ENCODE assay signal across 1 cellular context in the genomic region with DNA sequence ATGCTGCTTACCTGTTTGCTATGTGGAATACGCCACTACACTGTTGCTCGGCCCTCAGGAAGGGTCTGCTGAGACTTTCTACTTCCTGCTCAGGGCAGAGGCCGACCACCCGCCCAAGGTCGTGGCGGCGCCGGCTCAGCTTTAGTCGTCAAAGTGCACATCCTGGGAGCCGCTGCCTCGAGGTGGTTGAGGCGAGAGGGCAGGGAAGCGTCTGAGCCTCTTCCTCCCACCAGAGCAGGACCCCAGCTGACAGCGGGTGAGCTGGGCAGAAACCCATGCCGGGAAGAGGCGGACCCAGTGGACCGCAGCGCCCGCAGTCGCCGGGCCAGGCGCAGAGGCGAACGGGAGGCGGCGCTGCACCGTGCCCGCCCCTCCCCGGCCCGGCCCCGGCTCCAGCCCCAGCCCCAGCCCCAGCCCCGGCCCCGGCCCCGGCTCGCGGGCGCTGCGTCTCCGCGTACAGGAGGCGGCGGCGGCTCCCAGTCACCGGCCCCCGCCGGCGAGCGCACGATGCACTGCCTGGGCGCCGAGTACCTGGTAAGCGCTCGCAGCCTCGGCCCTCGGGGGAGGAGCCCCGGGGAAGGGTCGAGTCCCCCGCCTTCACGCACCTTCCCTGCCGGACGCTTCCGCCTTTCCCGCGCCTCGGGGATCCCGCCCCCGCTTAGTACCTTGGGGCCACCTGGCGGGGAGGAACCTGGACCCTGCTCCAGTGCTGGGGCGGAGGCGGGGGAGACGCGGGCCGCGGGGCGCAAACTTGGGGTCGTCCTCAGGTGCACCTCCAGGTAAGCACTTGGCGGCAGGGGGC.
A peak's percentile ranks its signal among the peaks of the same experiment; 100 is the strongest.
TF ChIP-seq lines count a peak whose summit lies in the region.

A gene with protein sequence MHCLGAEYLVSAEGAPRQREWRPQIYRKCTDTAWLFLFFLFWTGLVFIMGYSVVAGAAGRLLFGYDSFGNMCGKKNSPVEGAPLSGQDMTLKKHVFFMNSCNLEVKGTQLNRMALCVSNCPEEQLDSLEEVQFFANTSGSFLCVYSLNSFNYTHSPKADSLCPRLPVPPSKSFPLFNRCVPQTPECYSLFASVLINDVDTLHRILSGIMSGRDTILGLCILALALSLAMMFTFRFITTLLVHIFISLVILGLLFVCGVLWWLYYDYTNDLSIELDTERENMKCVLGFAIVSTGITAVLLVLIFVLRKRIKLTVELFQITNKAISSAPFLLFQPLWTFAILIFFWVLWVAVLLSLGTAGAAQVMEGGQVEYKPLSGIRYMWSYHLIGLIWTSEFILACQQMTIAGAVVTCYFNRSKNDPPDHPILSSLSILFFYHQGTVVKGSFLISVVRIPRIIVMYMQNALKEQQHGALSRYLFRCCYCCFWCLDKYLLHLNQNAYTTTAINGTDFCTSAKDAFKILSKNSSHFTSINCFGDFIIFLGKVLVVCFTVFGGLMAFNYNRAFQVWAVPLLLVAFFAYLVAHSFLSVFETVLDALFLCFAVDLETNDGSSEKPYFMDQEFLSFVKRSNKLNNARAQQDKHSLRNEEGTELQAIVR (plus strand): TSS at position 413 of the 802 bp plus-strand sequence. CDS start 95 bp downstream, at position 508.

TF ChIP-seq in HepG2, 621 proteins besides CTCF, POLR2A, EP300 and RAD21 (continued from another document and continues in another):
- TF ChIP-seq ZFP91 (CRISPR knock-in tag; IDR thresholded peaks at IDR 0.05; ENCODE audit: borderline replicate concordance) (peak; percentile 77; the same call in 1 of the 2 replicates), PAX8 (CRISPR knock-in tag; IDR thresholded peaks at IDR 0.05; ENCODE audit: borderline replicate concordance) (peak; percentile 21; the same call in 1 of the 2 replicates), THAP11 (CRISPR knock-in tag; IDR thresholded peaks at IDR 0.05) (peak; percentile 10; the same call in 1 of the 2 replicates), MAZ (IDR thresholded peaks at IDR 0.05; ENCODE audit: borderline replicate concordance, low read depth, low read length) (no peak), MAZ (CRISPR knock-in tag; IDR thresholded peaks at IDR 0.05; ENCODE audit: low read depth) (0 out of 2 replicates have a peak, but pooled peaks have one; percentile 24), ZNF777 (CRISPR knock-in tag; IDR thresholded peaks at IDR 0.05) (peak; percentile 53; the same call in 1 of the 2 replicates), KAT7 (CRISPR knock-in tag; IDR thresholded peaks at IDR 0.05; ENCODE audit: borderline replicate concordance) (0 out of 2 replicates have a peak, but pooled peaks have one; percentile 27), PHF8 (CRISPR knock-in tag; IDR thresholded peaks at IDR 0.05) (peak; percentile 83), DMAP1 (CRISPR knock-in tag; IDR thresholded peaks at IDR 0.05) (0 out of 2 replicates have a peak, but pooled peaks have one; percentile 39), ZNF180 (CRISPR knock-in tag; IDR thresholded peaks at IDR 0.05; ENCODE audit: borderline replicate concordance, low read depth) (no peak), ZNF136 (CRISPR knock-in tag; IDR thresholded peaks at IDR 0.05; ENCODE audit: low read depth) (no peak), ZNF569 (CRISPR knock-in tag; IDR thresholded peaks at IDR 0.05; ENCODE audit: borderline replicate concordance) (no peak), YEATS2 (CRISPR knock-in tag; IDR thresholded peaks at IDR 0.05; ENCODE audit: borderline replicate concordance) (0 out of 2 replicates have a peak, but pooled peaks have one; percentile 34), TMF1 (CRISPR knock-in tag; IDR thresholded peaks at IDR 0.05; ENCODE audit: low read depth) (no peak), HNRNPLL (IDR thresholded peaks at IDR 0.05; ENCODE audit: low read depth, low read length, poor library complexity, severe bottlenecking) (peak; percentile 57), KMT2A (CRISPR knock-in tag; IDR thresholded peaks at IDR 0.05) (peak; percentile 63), ZGPAT (CRISPR knock-in tag; IDR thresholded peaks at IDR 0.05) (peak; percentile 66; the same call in 1 of the 2 replicates), ZEB1 (IDR thresholded peaks at IDR 0.05; ENCODE audit: insufficient replicate concordance, low read depth) (peak; percentile 94), HNF1A (IDR thresholded peaks at IDR 0.05; ENCODE audit: low read depth) (no peak), HNF1A (CRISPR knock-in tag; IDR thresholded peaks at IDR 0.05; ENCODE audit: borderline replicate concordance) (no peak), ZNF564 (CRISPR knock-in tag; IDR thresholded peaks at IDR 0.05) (peak; percentile 32; the same call in 1 of the 2 replicates), ZNF235 (CRISPR knock-in tag; IDR thresholded peaks at IDR 0.05; ENCODE audit: borderline replicate concordance) (peak; percentile 79; the same call in 1 of the 2 replicates), ZNF691 (CRISPR knock-in tag; IDR thresholded peaks at IDR 0.05; ENCODE audit: borderline replicate concordance, low read depth) (0 out of 2 replicates have a peak, but pooled peaks have one; percentile 46), NFRKB (IDR thresholded peaks at IDR 0.05) (no peak), SP5 (CRISPR knock-in tag; IDR thresholded peaks at IDR 0.05; ENCODE audit: borderline replicate concordance, low read depth) (peak; percentile 35; the same call in 1 of the 2 replicates)
- TF ChIP-seq, protein P1, sequence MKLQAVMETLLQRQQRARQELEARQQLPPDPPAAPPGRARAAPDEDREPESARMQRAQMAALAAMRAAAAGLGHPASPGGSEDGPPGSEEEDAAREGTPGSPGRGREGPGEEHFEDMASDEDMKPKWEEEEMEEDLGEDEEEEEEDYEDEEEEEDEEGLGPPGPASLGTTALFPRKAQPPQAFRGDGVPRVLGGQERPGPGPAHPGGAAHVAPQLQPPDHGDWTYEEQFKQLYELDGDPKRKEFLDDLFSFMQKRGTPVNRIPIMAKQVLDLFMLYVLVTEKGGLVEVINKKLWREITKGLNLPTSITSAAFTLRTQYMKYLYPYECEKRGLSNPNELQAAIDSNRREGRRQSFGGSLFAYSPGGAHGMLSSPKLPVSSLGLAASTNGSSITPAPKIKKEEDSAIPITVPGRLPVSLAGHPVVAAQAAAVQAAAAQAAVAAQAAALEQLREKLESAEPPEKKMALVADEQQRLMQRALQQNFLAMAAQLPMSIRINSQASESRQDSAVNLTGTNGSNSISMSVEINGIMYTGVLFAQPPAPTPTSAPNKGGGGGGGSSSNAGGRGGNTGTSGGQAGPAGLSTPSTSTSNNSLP (IDR thresholded peaks at IDR 0.05; ENCODE audit: low read depth, low read length), result no peak
- TF ChIP-seq, protein P2, sequence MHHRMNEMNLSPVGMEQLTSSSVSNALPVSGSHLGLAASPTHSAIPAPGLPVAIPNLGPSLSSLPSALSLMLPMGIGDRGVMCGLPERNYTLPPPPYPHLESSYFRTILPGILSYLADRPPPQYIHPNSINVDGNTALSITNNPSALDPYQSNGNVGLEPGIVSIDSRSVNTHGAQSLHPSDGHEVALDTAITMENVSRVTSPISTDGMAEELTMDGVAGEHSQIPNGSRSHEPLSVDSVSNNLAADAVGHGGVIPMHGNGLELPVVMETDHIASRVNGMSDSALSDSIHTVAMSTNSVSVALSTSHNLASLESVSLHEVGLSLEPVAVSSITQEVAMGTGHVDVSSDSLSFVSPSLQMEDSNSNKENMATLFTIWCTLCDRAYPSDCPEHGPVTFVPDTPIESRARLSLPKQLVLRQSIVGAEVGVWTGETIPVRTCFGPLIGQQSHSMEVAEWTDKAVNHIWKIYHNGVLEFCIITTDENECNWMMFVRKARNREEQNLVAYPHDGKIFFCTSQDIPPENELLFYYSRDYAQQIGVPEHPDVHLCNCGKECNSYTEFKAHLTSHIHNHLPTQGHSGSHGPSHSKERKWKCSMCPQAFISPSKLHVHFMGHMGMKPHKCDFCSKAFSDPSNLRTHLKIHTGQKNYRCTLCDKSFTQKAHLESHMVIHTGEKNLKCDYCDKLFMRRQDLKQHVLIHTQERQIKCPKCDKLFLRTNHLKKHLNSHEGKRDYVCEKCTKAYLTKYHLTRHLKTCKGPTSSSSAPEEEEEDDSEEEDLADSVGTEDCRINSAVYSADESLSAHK (CRISPR knock-in tag; IDR thresholded peaks at IDR 0.05; ENCODE audit: borderline replicate concordance), result no peak
- TF ChIP-seq, protein P3, sequence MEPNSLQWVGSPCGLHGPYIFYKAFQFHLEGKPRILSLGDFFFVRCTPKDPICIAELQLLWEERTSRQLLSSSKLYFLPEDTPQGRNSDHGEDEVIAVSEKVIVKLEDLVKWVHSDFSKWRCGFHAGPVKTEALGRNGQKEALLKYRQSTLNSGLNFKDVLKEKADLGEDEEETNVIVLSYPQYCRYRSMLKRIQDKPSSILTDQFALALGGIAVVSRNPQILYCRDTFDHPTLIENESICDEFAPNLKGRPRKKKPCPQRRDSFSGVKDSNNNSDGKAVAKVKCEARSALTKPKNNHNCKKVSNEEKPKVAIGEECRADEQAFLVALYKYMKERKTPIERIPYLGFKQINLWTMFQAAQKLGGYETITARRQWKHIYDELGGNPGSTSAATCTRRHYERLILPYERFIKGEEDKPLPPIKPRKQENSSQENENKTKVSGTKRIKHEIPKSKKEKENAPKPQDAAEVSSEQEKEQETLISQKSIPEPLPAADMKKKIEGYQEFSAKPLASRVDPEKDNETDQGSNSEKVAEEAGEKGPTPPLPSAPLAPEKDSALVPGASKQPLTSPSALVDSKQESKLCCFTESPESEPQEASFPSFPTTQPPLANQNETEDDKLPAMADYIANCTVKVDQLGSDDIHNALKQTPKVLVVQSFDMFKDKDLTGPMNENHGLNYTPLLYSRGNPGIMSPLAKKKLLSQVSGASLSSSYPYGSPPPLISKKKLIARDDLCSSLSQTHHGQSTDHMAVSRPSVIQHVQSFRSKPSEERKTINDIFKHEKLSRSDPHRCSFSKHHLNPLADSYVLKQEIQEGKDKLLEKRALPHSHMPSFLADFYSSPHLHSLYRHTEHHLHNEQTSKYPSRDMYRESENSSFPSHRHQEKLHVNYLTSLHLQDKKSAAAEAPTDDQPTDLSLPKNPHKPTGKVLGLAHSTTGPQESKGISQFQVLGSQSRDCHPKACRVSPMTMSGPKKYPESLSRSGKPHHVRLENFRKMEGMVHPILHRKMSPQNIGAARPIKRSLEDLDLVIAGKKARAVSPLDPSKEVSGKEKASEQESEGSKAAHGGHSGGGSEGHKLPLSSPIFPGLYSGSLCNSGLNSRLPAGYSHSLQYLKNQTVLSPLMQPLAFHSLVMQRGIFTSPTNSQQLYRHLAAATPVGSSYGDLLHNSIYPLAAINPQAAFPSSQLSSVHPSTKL (CRISPR knock-in tag; IDR thresholded peaks at IDR 0.05), result 0 out of 2 replicates have a peak, but pooled peaks have one; percentile 10
- TF ChIP-seq, protein P4, sequence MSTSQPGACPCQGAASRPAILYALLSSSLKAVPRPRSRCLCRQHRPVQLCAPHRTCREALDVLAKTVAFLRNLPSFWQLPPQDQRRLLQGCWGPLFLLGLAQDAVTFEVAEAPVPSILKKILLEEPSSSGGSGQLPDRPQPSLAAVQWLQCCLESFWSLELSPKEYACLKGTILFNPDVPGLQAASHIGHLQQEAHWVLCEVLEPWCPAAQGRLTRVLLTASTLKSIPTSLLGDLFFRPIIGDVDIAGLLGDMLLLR (CRISPR knock-in tag; IDR thresholded peaks at IDR 0.05), result 0 out of 2 replicates have a peak, but pooled peaks have one; percentile 25
